Comparison of ENCODE assay signal across 9 cellular contexts in genomic region chr3:3109407-3110298, GRCh38.
DNase-seq lines count a peak whose midpoint lies in the region; ATAC-seq and TF ChIP-seq lines count a peak whose summit lies in the region.
"Had no signal": no experiment of that assay in that cellular context is flagged by ENCODE, and none has a peak within 500 bp of the region (broad histone marks: within the 10 kb centered on the region; RNA-seq: fewer than 3 reads in every experiment).

No MANE protein-coding gene starts in this region.

- peak; percentile 33 for DNase-seq in NCI-H1105 treated with DMSO at 0.1 percent for 48 hours (lab: John Stamatoyannopoulos, UW)
- no peak for DNase-seq in NCI-H1105 (lab: John Stamatoyannopoulos, UW)
- DNase-seq in NCI-H69 (lab: John Stamatoyannopoulos, UW): peak; percentile 42
- DNase-seq in nephron progenitor cell: no peak
- DNase-seq in NCI-H524 (lab: John Stamatoyannopoulos, UW): no peak
- no peak for DNase-seq in DMS79 treated with DMSO at 0.1 percent for 48 hours (lab: John Stamatoyannopoulos, UW)
- DNase-seq in RWPE1 (ENCODE audit: low spot score): no peak
- DNase-seq: effector CD4-positive, alpha-beta T cell had no signal

- CTCF ChIA-PET in RWPE1 (lab: Yijun Ruan, JAX): no interaction called here

- ATAC-seq in HG02678 (IDR thresholded peaks at IDR 0.05; ENCODE audit: unreplicated experiment): peak; percentile 47

- H3K36me3 Mint-ChIP-seq in nephron progenitor cell (ENCODE audit: low read depth): no peaks in the 10 kb centered on the region

- peak overlapping the region; percentile 64 for H3K27ac Mint-ChIP-seq in nephron progenitor cell

- no peak overlapping the region for H3K27ac ChIP-seq in RWPE1

- H3K4me3 Mint-ChIP-seq in nephron progenitor cell: no peak overlapping the region

- no peaks in the 10 kb centered on the region for H3K27me3 Mint-ChIP-seq in nephron progenitor cell (ENCODE audit: low read depth, poor library complexity)

- POLR2A ChIA-PET in RWPE1 (lab: Yijun Ruan, JAX; ENCODE audit: low non-redundant PET): no interaction called here

- TF ChIP-seq CTCF in nephron progenitor cell (IDR thresholded peaks at IDR 0.05) (no peak), RWPE1 (conservative IDR thresholded peaks at IDR 0.05; ENCODE audit: low read depth) (no peak)

- H3K4me1 Mint-ChIP-seq in nephron progenitor cell: peaks cover 19% of the 10 kb centered on the region

- H3K9me3 Mint-ChIP-seq in nephron progenitor cell: no peaks in the 10 kb centered on the region

Comparison
In these comparisons a context has a peak if more than half of its experiments do, and no peak if none do; other contexts are left out.
1. DNase-seq: peak in NCI-H1105 treated with DMSO at 0.1 percent for 48 hours (single experiment) and NCI-H69 (single experiment); none in NCI-H1105 (single experiment), nephron progenitor cell (single experiment), NCI-H524 (0 of 2), DMS79 treated with DMSO at 0.1 percent for 48 hours (single experiment) and RWPE1 (single experiment).